ENCODE assay signal across 21 cellular contexts in genomic region chr4:100983426-100983825, GRCh38.
DNase-seq lines count a peak whose midpoint lies in the region; ATAC-seq and TF ChIP-seq lines count a peak whose summit lies in the region.
"Had no signal": no experiment of that assay in that cellular context is flagged by ENCODE, and none has a peak within 500 bp of the region (broad histone marks: within the 10 kb centered on the region; RNA-seq: fewer than 3 reads in every experiment).

No MANE protein-coding gene starts in this region.

- no peak overlapping the region for H2BK15ac ChIP-seq in mesenchymal stem cell (ENCODE audit: low read depth, poor library complexity, severe bottlenecking)

- no peaks in the 10 kb centered on the region for H3K79me2 ChIP-seq in HCT116 (ENCODE audit: insufficient read depth, low read length)

- no TSS peak for BruUV-seq in HCT116 (replicated peaks; lab: Mats Ljungman, UMichigan)

- DNase-seq in HCT116 (ENCODE audit: low read depth, low spot score) (no peak), adipocyte (ENCODE audit: low read depth) (peak; percentile 15), mesenchymal stem cell (peak; percentile 34), stromal cell of bone marrow (ENCODE audit: low read depth) (peak; percentile 36), cerebellar nuclear complex (lab: John Stamatoyannopoulos, UW) (no peak), glomerular visceral epithelial cell (ENCODE audit: extremely low spot score) (no peak)
- DNase-seq in activated T-cell treated with anti-CD3 and anti-CD28 coated beads, Interleukin-2, amount 50 U/mL, for 1 hour = no peak
- DNase-seq: Caco-2; CD4-positive, CD25-positive, alpha-beta regulatory T cell; DMS153; HCEC 1CT; MG63; NCI-H1105 treated with DMSO at 0.1 percent for 48 hours; NCI-H1694 treated with DMSO at 0.1 percent for 48 hours; NCI-H2107; NCI-H345; NCI-H69; NK-92 treated with Interleukin-12 subunit alpha and Interleukin-12 subunit beta, amount 100 ng/mL, for 24 hours; SJCRH30 had no signal

- no peak overlapping the region for H3K23ac ChIP-seq in mesenchymal stem cell (ENCODE audit: low read length in 2 of 2)

- no peaks in the 10 kb centered on the region for H3K79me1 ChIP-seq in mesenchymal stem cell (replicated peaks; ENCODE audit: low read length, poor library complexity, severe bottlenecking)

- no peak overlapping the region for H3K4ac ChIP-seq in mesenchymal stem cell (ENCODE audit: low read depth in 1 of 2, low read length in 2 of 2)

- H4K8ac ChIP-seq in mesenchymal stem cell (ENCODE audit: low read length) = no peak overlapping the region

- H2BK12ac ChIP-seq in mesenchymal stem cell (ENCODE audit: low read length in 2 of 2) = no peak overlapping the region

- H3K4me2 ChIP-seq in HCT116 (ENCODE audit: low read length) = no peak overlapping the region
- H3K4me2 ChIP-seq in mesenchymal stem cell (ENCODE audit: low read length, poor library complexity, severe bottlenecking) = no peak overlapping the region
- H3K4me2 ChIP-seq: KMS-11 had no signal

- H3K36me3 ChIP-seq in HCT116 (ENCODE audit: control insufficient read depth in 1 of 2, insufficient read depth in 2 of 2, low read length in 2 of 2) = no peaks in the 10 kb centered on the region
- no peaks in the 10 kb centered on the region for H3K36me3 ChIP-seq in adipocyte (ENCODE audit: control insufficient read depth, insufficient read depth, low read length, severe bottlenecking)
- H3K36me3 ChIP-seq in mesenchymal stem cell (ENCODE audit: control insufficient read depth in 1 of 2, insufficient read depth in 2 of 2, low read depth in 1 of 2, low read length in 2 of 2) = no peaks in the 10 kb centered on the region
- H3K36me3 ChIP-seq: MG63, SJCRH30 had no signal

- RAD21 ChIA-PET in HCT116 (lab: Charles Lee; ENCODE audit: low non-redundant PET in 1 of 2, low total read pairs in 2 of 2, uncharacterized antibody in 2 of 2, unreplicated experiment in 2 of 2) = no interaction called here

- no peak for TF ChIP-seq POLR2A in HCT116 (IDR thresholded peaks at IDR 0.05; ENCODE audit: borderline replicate concordance, extremely low read depth, insufficient read depth, insufficient read length)

- intact Hi-C loops in HCT116 (cut with micrococcal nuclease) = no loop called here

- 60% methylated on average over 1 of the region's 1 CpG for WGBS in mesenchymal stem cell

- no peak overlapping the region for H2BK120ac ChIP-seq in mesenchymal stem cell (ENCODE audit: low read depth, low read length)

- H3K9me3 ChIP-seq in HCT116 (ENCODE audit: control insufficient read depth in 1 of 2, insufficient read depth in 1 of 2, low read depth in 1 of 2, low read length in 2 of 2) = no peaks in the 10 kb centered on the region
- H3K9me3 ChIP-seq in adipocyte (ENCODE audit: control insufficient read depth, low read length) = no peaks in the 10 kb centered on the region
- H3K9me3 ChIP-seq in mesenchymal stem cell (ENCODE audit: control insufficient read depth, low read length) = no peaks in the 10 kb centered on the region
- H3K9me3 ChIP-seq: Caco-2, MG63, SJCRH30 had no signal

- H4K20me1 ChIP-seq in HCT116 (ENCODE audit: insufficient read depth) = no peaks in the 10 kb centered on the region

- POLR2A ChIA-PET in HCT116 (lab: Charles Lee) = no interaction called here

- ATAC-seq in HCT116 = no peak
- ATAC-seq: HepG2 had no signal

- peaks cover 6% of the 10 kb centered on the region; the same call in 1 of the 2 replicates for H3K9me2 ChIP-seq in HCT116 (ENCODE audit: insufficient read depth)

- H2AFZ ChIP-seq in HCT116 (ENCODE audit: low read depth, low read length, poor library complexity, severe bottlenecking) (peak overlapping the region; percentile 51), mesenchymal stem cell (ENCODE audit: low read depth, low read length) (no peak overlapping the region)

- TF ChIP-seq RAD21 in HCT116 (IDR thresholded peaks at IDR 0.05; ENCODE audit: low read depth) = no peak

- no peak overlapping the region for H2BK5ac ChIP-seq in mesenchymal stem cell (ENCODE audit: low read depth, low read length, poor library complexity, severe bottlenecking)

- peaks cover 0 to 13% of the 10 kb centered on the region in 2 experiments; a peak in 2 of 4 replicates for H3K4me1 ChIP-seq in HCT116 (ENCODE audit: control insufficient read depth in 1 of 2, insufficient read depth in 2 of 2, low read length in 2 of 2)
- H3K4me1 ChIP-seq in adipocyte (ENCODE audit: control insufficient read depth, insufficient read depth, low read length) = peaks cover 40% of the 10 kb centered on the region
- H3K4me1 ChIP-seq in mesenchymal stem cell (ENCODE audit: control insufficient read depth, insufficient read depth, low read depth, low read length) = peaks cover 9% of the 10 kb centered on the region

- no peak overlapping the region for H2AK5ac ChIP-seq in mesenchymal stem cell (ENCODE audit: low read length, severe bottlenecking)

- no peak for TF ChIP-seq CTCF in HCT116 (IDR thresholded peaks at IDR 0.05 in 2 of 3, conservative IDR thresholded peaks at IDR 0.05 in 1 of 3; ENCODE audit: borderline replicate concordance in 1 of 3, insufficient read depth in 1 of 3, low read depth in 2 of 3, low read length in 2 of 3)

- H3K18ac ChIP-seq in mesenchymal stem cell (ENCODE audit: low read depth in 1 of 2, low read length in 2 of 2) = peak overlapping the region in 1 of 2 experiments; percentile 29

- CTCF ChIA-PET in HCT116 (lab: Charles Lee) = no interaction called here

- no peak overlapping the region for H4K91ac ChIP-seq in mesenchymal stem cell (ENCODE audit: low read length)

- H3K27me3 ChIP-seq in HCT116 (ENCODE audit: insufficient read depth, low read length) (no peaks in the 10 kb centered on the region), adipocyte (replicated peaks; ENCODE audit: control insufficient read depth, insufficient read depth, low read length) (no peaks in the 10 kb centered on the region), mesenchymal stem cell (ENCODE audit: control insufficient read depth in 1 of 2, insufficient read depth in 1 of 2, low read length in 2 of 2) (no peaks in the 10 kb centered on the region)
- H3K27me3 ChIP-seq: MG63, SJCRH30 had no signal

- no peak overlapping the region for H3K4me3 ChIP-seq in HCT116 (replicated peaks in 1 of 2; ENCODE audit: low read depth in 1 of 2, low read length in 2 of 2)
- H3K4me3 ChIP-seq in adipocyte (ENCODE audit: low read length) = no peak overlapping the region
- H3K4me3 ChIP-seq in mesenchymal stem cell (ENCODE audit: insufficient read depth in 1 of 2, low read depth in 1 of 2, low read length in 2 of 2) = no peak overlapping the region
- H3K4me3 ChIP-seq: MG63, SJCRH30 had no signal

- H3K14ac ChIP-seq in mesenchymal stem cell (ENCODE audit: low read length in 2 of 2) = no peak overlapping the region

- no peak overlapping the region for H3K9ac ChIP-seq in HCT116 (ENCODE audit: low read length)
- no peak overlapping the region for H3K9ac ChIP-seq in adipocyte (ENCODE audit: low read length)
- H3K9ac ChIP-seq in mesenchymal stem cell (ENCODE audit: low read length) = no peak overlapping the region
- H3K9ac ChIP-seq: KMS-11 had no signal

- H3K27ac ChIP-seq in HCT116 (ENCODE audit: low read depth, low read length) (no peak overlapping the region), mesenchymal stem cell (ENCODE audit: low read length, poor library complexity, severe bottlenecking) (no peak overlapping the region)
- H3K27ac ChIP-seq: KMS-11, SJCRH30 had no signal

TF ChIP-seq in HCT116, 20 proteins besides CTCF, POLR2A, EP300 and RAD21 (continues in another document):
- TF ChIP-seq CBX3 (IDR thresholded peaks at IDR 0.05; ENCODE audit: low read depth) (no peak), CEBPB (IDR thresholded peaks at IDR 0.05; ENCODE audit: low read depth) (no peak), MAX (IDR thresholded peaks at IDR 0.05) (no peak), POLR2AphosphoS5 (IDR thresholded peaks at IDR 0.05; ENCODE audit: low read depth, low read length) (no peak), EZH2 (IDR thresholded peaks at IDR 0.05) (no peak), ZNF274 (IDR thresholded peaks at IDR 0.05; ENCODE audit: low read depth, low read length) (no peak), REST (IDR thresholded peaks at IDR 0.05; ENCODE audit: low read depth) (no peak), FOSL1 (IDR thresholded peaks at IDR 0.05; ENCODE audit: low read depth) (no peak), YY1 (IDR thresholded peaks at IDR 0.05; ENCODE audit: extremely low read depth, insufficient replicate concordance, low read depth, low read length) (no peak), SIN3A (IDR thresholded peaks at IDR 0.05; ENCODE audit: low read depth) (no peak), EGR1 (IDR thresholded peaks at IDR 0.05; ENCODE audit: low read depth) (no peak), TCF7L2 (IDR thresholded peaks at IDR 0.05; ENCODE audit: borderline replicate concordance, extremely low read depth, insufficient read depth, insufficient read length) (no peak), SP1 (IDR thresholded peaks at IDR 0.05; ENCODE audit: low read depth) (no peak), JUND (IDR thresholded peaks at IDR 0.05) (no peak), SRF (IDR thresholded peaks at IDR 0.05; ENCODE audit: low read depth) (no peak)

Comparison
In these comparisons a context has a peak if more than half of its experiments do, and no peak if none do; other contexts are left out.
1. DNase-seq: peak in adipocyte (single experiment), mesenchymal stem cell (single experiment) and stromal cell of bone marrow (single experiment); none in HCT116 (single experiment), activated T-cell treated with anti-CD3 and anti-CD28 coated beads, Interleukin-2, amount 50 U/mL, for 1 hour (single experiment), cerebellar nuclear complex (0 of 2) and glomerular visceral epithelial cell (single experiment).